Comparison of ENCODE assay signal across 2 cellular contexts in genomic region chr5:65932676-65933075, GRCh38.
A peak's percentile ranks its signal among the peaks of the same experiment; 100 is the strongest.
TF ChIP-seq lines count a peak whose summit lies in the region.

No MANE protein-coding gene starts in this region.

TF ChIP-seq in HepG2, 621 proteins besides CTCF, POLR2A, EP300 and RAD21:
- TF ChIP-seq TAF1 (CRISPR knock-in tag; IDR thresholded peaks at IDR 0.05): no peak
- peak; percentile 80 for TF ChIP-seq ZNF121 (CRISPR knock-in tag; IDR thresholded peaks at IDR 0.05)

TF ChIP-seq in H1, 55 proteins besides CTCF, POLR2A, EP300 and RAD21:
- TF ChIP-seq HDAC2 (IDR thresholded peaks at IDR 0.05; ENCODE audit: borderline replicate concordance in 1 of 2, low read depth in 2 of 2, low read length in 2 of 2) (no peak), RNF2 (IDR thresholded peaks at IDR 0.05; ENCODE audit: borderline replicate concordance, low read depth, low read length, missing control alignments, poor library complexity, severe bottlenecking) (no peak), SIRT6 (IDR thresholded peaks at IDR 0.05; ENCODE audit: low read length) (no peak)
TF ChIP-seq in H1: peak in this region for 0.
